3 cellular contexts compared by ENCODE assay signal in the genomic region with DNA sequence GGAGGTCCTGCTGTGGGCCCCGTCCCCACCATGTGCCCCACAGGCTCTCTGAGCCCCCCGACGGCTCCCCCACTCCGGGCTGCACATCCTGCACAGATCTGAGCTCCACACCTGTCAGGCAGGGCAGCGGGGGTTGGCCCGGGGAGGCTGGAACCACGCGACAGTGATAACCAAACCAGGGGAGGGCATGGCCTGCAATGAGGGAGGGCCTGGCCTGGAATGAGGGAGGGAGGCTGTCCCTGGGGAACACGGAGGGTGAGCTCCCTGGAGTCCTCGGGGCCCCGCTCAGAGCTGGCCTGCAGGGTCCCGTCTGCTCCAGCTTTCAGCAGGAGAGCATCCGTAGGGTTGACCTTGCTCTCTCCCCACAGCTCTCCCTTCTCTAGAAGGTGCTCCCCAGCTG.
TF ChIP-seq lines count a peak whose summit lies in the region.

No MANE protein-coding gene starts in this region.

TF ChIP-seq in GM23338, 12 proteins besides CTCF, POLR2A, EP300 and RAD21 (continues in another document):
- TF ChIP-seq EZH2 (IDR thresholded peaks at IDR 0.05; ENCODE audit: low read depth, unreplicated experiment) (no peak), CREB1 (CRISPR knock-in tag; IDR thresholded peaks at IDR 0.05; ENCODE audit: low read depth) (no peak)
- TF ChIP-seq, protein P1, sequence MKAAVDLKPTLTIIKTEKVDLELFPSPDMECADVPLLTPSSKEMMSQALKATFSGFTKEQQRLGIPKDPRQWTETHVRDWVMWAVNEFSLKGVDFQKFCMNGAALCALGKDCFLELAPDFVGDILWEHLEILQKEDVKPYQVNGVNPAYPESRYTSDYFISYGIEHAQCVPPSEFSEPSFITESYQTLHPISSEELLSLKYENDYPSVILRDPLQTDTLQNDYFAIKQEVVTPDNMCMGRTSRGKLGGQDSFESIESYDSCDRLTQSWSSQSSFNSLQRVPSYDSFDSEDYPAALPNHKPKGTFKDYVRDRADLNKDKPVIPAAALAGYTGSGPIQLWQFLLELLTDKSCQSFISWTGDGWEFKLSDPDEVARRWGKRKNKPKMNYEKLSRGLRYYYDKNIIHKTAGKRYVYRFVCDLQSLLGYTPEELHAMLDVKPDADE (IDR thresholded peaks at IDR 0.05) = no peak

TF ChIP-seq in HEK293, 187 proteins besides CTCF, POLR2A, EP300 and RAD21:
- TF ChIP-seq GLIS1 (tag by site-specific recombination; IDR thresholded peaks at IDR 0.05) = peak; percentile 47
- TF ChIP-seq, protein P2, sequence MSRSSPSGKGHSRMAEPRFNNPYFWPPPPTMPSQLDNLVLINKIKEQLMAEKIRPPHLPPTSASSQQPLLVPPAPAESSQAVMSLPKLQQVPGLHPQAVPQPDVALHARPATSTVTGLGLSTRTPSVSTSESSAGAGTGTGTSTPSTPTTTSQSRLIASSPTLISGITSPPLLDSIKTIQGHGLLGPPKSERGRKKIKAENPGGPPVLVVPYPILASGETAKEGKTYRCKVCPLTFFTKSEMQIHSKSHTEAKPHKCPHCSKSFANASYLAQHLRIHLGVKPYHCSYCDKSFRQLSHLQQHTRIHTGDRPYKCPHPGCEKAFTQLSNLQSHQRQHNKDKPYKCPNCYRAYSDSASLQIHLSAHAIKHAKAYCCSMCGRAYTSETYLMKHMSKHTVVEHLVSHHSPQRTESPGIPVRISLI (tag by site-specific recombination; IDR thresholded peaks at IDR 0.05) = no peak

TF ChIP-seq in K562, 482 proteins besides CTCF, POLR2A, EP300 and RAD21:
- TF ChIP-seq ELF4 (CRISPR knock-in tag; IDR thresholded peaks at IDR 0.05) = no peak
- TF ChIP-seq FOXJ2 (tag; IDR thresholded peaks at IDR 0.05) = no peak
- no peak for TF ChIP-seq SMC3 (conservative IDR thresholded peaks at IDR 0.05; ENCODE audit: insufficient read depth, low read depth, low read length)
- TF ChIP-seq DIDO1 (tag; IDR thresholded peaks at IDR 0.05; ENCODE audit: low read depth) = no peak
- no peak for TF ChIP-seq TCF7L2 (IDR thresholded peaks at IDR 0.05; ENCODE audit: low read depth, low read length)
- no peak for TF ChIP-seq MYBL2 (IDR thresholded peaks at IDR 0.05; ENCODE audit: low read depth)
- no peak for TF ChIP-seq MYBL2 (CRISPR knock-in tag; IDR thresholded peaks at IDR 0.05; ENCODE audit: borderline replicate concordance)
- TF ChIP-seq ZNF175 (CRISPR knock-in tag; IDR thresholded peaks at IDR 0.05; ENCODE audit: low read depth) = no peak
- TF ChIP-seq HDGF (IDR thresholded peaks at IDR 0.05) = no peak
- no peak for TF ChIP-seq CBX5 (IDR thresholded peaks at IDR 0.05; ENCODE audit: borderline replicate concordance, low read depth)
- no peak for TF ChIP-seq ARHGAP35 (IDR thresholded peaks at IDR 0.05; ENCODE audit: partially characterized antibody)
- TF ChIP-seq, protein P3, sequence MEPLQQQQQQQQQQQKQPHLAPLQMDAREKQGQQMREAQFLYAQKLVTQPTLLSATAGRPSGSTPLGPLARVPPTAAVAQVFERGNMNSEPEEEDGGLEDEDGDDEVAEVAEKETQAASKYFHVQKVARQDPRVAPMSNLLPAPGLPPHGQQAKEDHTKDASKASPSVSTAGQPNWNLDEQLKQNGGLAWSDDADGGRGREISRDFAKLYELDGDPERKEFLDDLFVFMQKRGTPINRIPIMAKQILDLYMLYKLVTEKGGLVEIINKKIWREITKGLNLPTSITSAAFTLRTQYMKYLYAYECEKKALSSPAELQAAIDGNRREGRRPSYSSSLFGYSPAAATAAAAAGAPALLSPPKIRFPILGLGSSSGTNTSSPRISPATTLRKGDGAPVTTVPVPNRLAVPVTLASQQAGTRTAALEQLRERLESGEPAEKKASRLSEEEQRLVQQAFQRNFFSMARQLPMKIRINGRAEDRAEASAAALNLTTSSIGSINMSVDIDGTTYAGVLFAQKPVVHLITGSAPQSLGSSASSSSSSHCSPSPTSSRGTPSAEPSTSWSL (CRISPR knock-in tag; IDR thresholded peaks at IDR 0.05; ENCODE audit: borderline replicate concordance) = no peak
- no peak for TF ChIP-seq KLF10 (CRISPR knock-in tag; IDR thresholded peaks at IDR 0.05)
- TF ChIP-seq, protein P4, sequence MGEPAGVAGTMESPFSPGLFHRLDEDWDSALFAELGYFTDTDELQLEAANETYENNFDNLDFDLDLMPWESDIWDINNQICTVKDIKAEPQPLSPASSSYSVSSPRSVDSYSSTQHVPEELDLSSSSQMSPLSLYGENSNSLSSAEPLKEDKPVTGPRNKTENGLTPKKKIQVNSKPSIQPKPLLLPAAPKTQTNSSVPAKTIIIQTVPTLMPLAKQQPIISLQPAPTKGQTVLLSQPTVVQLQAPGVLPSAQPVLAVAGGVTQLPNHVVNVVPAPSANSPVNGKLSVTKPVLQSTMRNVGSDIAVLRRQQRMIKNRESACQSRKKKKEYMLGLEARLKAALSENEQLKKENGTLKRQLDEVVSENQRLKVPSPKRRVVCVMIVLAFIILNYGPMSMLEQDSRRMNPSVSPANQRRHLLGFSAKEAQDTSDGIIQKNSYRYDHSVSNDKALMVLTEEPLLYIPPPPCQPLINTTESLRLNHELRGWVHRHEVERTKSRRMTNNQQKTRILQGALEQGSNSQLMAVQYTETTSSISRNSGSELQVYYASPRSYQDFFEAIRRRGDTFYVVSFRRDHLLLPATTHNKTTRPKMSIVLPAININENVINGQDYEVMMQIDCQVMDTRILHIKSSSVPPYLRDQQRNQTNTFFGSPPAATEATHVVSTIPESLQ (CRISPR knock-in tag; IDR thresholded peaks at IDR 0.05) = no peak
